ENCODE assay signal across 22 cellular contexts in genomic region chr5:177231479-177232250, GRCh38.
A peak's percentile ranks its signal among the peaks of the same experiment; 100 is the strongest.
DNase-seq lines count a peak whose midpoint lies in the region; ATAC-seq, FAIRE-seq and TF ChIP-seq lines count a peak whose summit lies in the region.
"Had no signal": no experiment of that assay in that cellular context is flagged by ENCODE, and none has a peak within 500 bp of the region (broad histone marks: within the 10 kb centered on the region; RNA-seq: fewer than 3 reads in every experiment).

No MANE protein-coding gene starts in this region.

- no peaks in the 10 kb centered on the region for H3K9me3 Mint-ChIP-seq in astrocyte (ENCODE audit: unreplicated experiment)

- H3K4ac ChIP-seq in mesenchymal stem cell (ENCODE audit: low read depth in 1 of 2, low read length in 2 of 2) = no peak overlapping the region

- ATAC-seq in Right ventricle myocardium superior (ENCODE audit: poor library complexity) (peak; percentile 40), right cardiac atrium (no peak)
- ATAC-seq: GM12878, SK-N-SH treated with all-trans-retinoic acid at 6 μM for 48 hours had no signal

- H3K36me3 Mint-ChIP-seq in astrocyte (ENCODE audit: low read depth, unreplicated experiment) = peaks cover 5% of the 10 kb centered on the region

- DNase-seq in Right ventricle myocardium superior (no peak), right cardiac atrium (no peak), astrocyte (ENCODE audit: low read depth) (no peak), mesenchymal stem cell (no peak), smooth muscle cell (lab: John Stamatoyannopoulos, UW; ENCODE audit: unreplicated experiment) (no peak), ascending aorta (ENCODE audit: low spot score in 2 of 2) (no peak), WERI-Rb-1 (no peak)
- no peak for DNase-seq in stimulated activated CD4-positive, alpha-beta T cell treated with anti-CD3 and anti-CD28 coated beads, Interleukin-2, amount 100 ng/mL, for 48 hours
- DNase-seq: AML-193; COR-L47; DMS 273 treated with DMSO at 0.1 percent for 48 hours; GOT3; KG1; NCI-H1694 treated with DMSO at 0.1 percent for 48 hours; NCI-H510A; NCI-H748 treated with DMSO at 0.1 percent for 48 hours; NK-92 treated with Interleukin-12 subunit alpha and Interleukin-12 subunit beta, amount 100 ng/mL, for 24 hours; SIG-M5 had no signal

- TF ChIP-seq CTCF in astrocyte (IDR thresholded peaks at IDR 0.05; ENCODE audit: insufficient read depth, low read depth, low read length) = no peak
- TF ChIP-seq CTCF in smooth muscle cell (IDR thresholded peaks at IDR 0.05; ENCODE audit: borderline replicate concordance, insufficient read depth, poor library complexity, severe bottlenecking) = no peak
- TF ChIP-seq CTCF in ascending aorta (IDR thresholded peaks at IDR 0.05) = no peak
- no peak for TF ChIP-seq CTCF in WERI-Rb-1 (IDR thresholded peaks at IDR 0.05; ENCODE audit: low read depth, low read length)

- peak overlapping the region in 1 of 2 experiments; percentile 76 for H3K18ac ChIP-seq in mesenchymal stem cell (ENCODE audit: low read depth in 1 of 2, low read length in 2 of 2)

- no peaks in the 10 kb centered on the region for H3K27me3 Mint-ChIP-seq in astrocyte (ENCODE audit: low read depth, unreplicated experiment)

- peak overlapping the region; percentile 84 for H3K27ac Mint-ChIP-seq in astrocyte (ENCODE audit: unreplicated experiment)

- H4K20me1 ChIP-seq in astrocyte (ENCODE audit: insufficient read depth, low read length) (peaks cover 77% of the 10 kb centered on the region), smooth muscle cell (ENCODE audit: low read depth) (peaks cover 96% of the 10 kb centered on the region)

- H2BK120ac ChIP-seq in mesenchymal stem cell (ENCODE audit: low read depth, low read length) = no peak overlapping the region

- H3K27ac ChIP-seq in right cardiac atrium (ENCODE audit: low read length) = no peak overlapping the region
- no peak overlapping the region for H3K27ac ChIP-seq in astrocyte (ENCODE audit: low read depth, low read length)
- H3K27ac ChIP-seq in mesenchymal stem cell (ENCODE audit: low read length, poor library complexity, severe bottlenecking) = peak overlapping the region; percentile 33
- H3K27ac ChIP-seq in smooth muscle cell (ENCODE audit: low read depth) = peak overlapping the region; percentile 88
- no peak overlapping the region for H3K27ac ChIP-seq in ascending aorta
- H3K27ac ChIP-seq in WERI-Rb-1 = no peak overlapping the region
- H3K27ac ChIP-seq: 22Rv1, C4-2B had no signal

- no peaks in the 10 kb centered on the region for H3K27me3 ChIP-seq in right cardiac atrium (ENCODE audit: control insufficient read depth, insufficient read depth)
- no peaks in the 10 kb centered on the region for H3K27me3 ChIP-seq in astrocyte (ENCODE audit: insufficient read depth, low read length)
- H3K27me3 ChIP-seq in mesenchymal stem cell (ENCODE audit: control insufficient read depth in 1 of 2, insufficient read depth in 1 of 2, low read length in 2 of 2) = no peaks in the 10 kb centered on the region
- no peaks in the 10 kb centered on the region for H3K27me3 ChIP-seq in smooth muscle cell (ENCODE audit: low read depth)
- H3K27me3 ChIP-seq in ascending aorta = no peaks in the 10 kb centered on the region
- no peaks in the 10 kb centered on the region for H3K27me3 ChIP-seq in WERI-Rb-1 (ENCODE audit: insufficient read depth, low read depth, severe bottlenecking)

- no peak overlapping the region for H4K8ac ChIP-seq in mesenchymal stem cell (ENCODE audit: low read length)

- H3K9me3 ChIP-seq in right cardiac atrium (ENCODE audit: control insufficient read depth, low read length) (no peaks in the 10 kb centered on the region), astrocyte (ENCODE audit: insufficient read depth, low read depth, low read length) (no peaks in the 10 kb centered on the region), mesenchymal stem cell (ENCODE audit: control insufficient read depth, low read length) (no peaks in the 10 kb centered on the region), smooth muscle cell (replicated peaks; ENCODE audit: low read depth) (no peaks in the 10 kb centered on the region), ascending aorta (no peaks in the 10 kb centered on the region), WERI-Rb-1 (ENCODE audit: severe bottlenecking) (no peaks in the 10 kb centered on the region)

- H3K79me1 ChIP-seq in mesenchymal stem cell (replicated peaks; ENCODE audit: low read length, poor library complexity, severe bottlenecking) = peaks cover 5% of the 10 kb centered on the region

- H2BK12ac ChIP-seq in mesenchymal stem cell (ENCODE audit: low read length in 2 of 2) = peak overlapping the region in 1 of 2 experiments; percentile 69

- H3K4me1 ChIP-seq in right cardiac atrium (ENCODE audit: control insufficient read depth, insufficient read depth, low read length) (peaks cover 3% of the 10 kb centered on the region), astrocyte (ENCODE audit: insufficient read depth, low read length) (peaks cover 4% of the 10 kb centered on the region), mesenchymal stem cell (ENCODE audit: control insufficient read depth, insufficient read depth, low read depth, low read length) (peaks cover 7% of the 10 kb centered on the region), smooth muscle cell (ENCODE audit: low read depth) (peaks cover 10% of the 10 kb centered on the region), ascending aorta (peaks cover 0 to 13% of the 10 kb centered on the region in 2 donors)

- H3K4me2 ChIP-seq in astrocyte (ENCODE audit: low read length) = no peak overlapping the region
- H3K4me2 ChIP-seq in mesenchymal stem cell (ENCODE audit: low read length, poor library complexity, severe bottlenecking) = no peak overlapping the region
- peak overlapping the region; percentile 52 for H3K4me2 ChIP-seq in smooth muscle cell

- H2BK5ac ChIP-seq in mesenchymal stem cell (ENCODE audit: low read depth, low read length, poor library complexity, severe bottlenecking) = no peak overlapping the region

- H3K4me3 ChIP-seq in right cardiac atrium (ENCODE audit: low read length) = no peak overlapping the region
- no peak overlapping the region for H3K4me3 ChIP-seq in astrocyte (ENCODE audit: insufficient read depth, low read depth, low read length)
- H3K4me3 ChIP-seq in mesenchymal stem cell (ENCODE audit: insufficient read depth in 1 of 2, low read depth in 1 of 2, low read length in 2 of 2) = no peak overlapping the region
- H3K4me3 ChIP-seq in smooth muscle cell = no peak overlapping the region
- no peak overlapping the region for H3K4me3 ChIP-seq in ascending aorta
- H3K4me3 ChIP-seq in WERI-Rb-1 (ENCODE audit: low read depth, low read length) = no peak overlapping the region
- H3K4me3 ChIP-seq: GM12878 had no signal

- H3K9ac ChIP-seq in astrocyte (ENCODE audit: low read length) (no peak overlapping the region), mesenchymal stem cell (ENCODE audit: low read length) (no peak overlapping the region), smooth muscle cell (ENCODE audit: low read depth) (no peak overlapping the region)

- H3K4me3 Mint-ChIP-seq in astrocyte (ENCODE audit: unreplicated experiment) = no peak overlapping the region

- no peak for FAIRE-seq in astrocyte (lab: Jason Lieb, UNC)
- FAIRE-seq: GM12878 had no signal

- WGBS in right cardiac atrium = 96% methylated on average over 11 of the region's 11 CpGs
- WGBS in mesenchymal stem cell = 95% methylated on average over 10 of the region's 11 CpGs
- WGBS in smooth muscle cell (ENCODE audit: low lambda C conversion rate) = 90% methylated on average over 11 of the region's 11 CpGs

- no peak overlapping the region for H2AFZ ChIP-seq in astrocyte (ENCODE audit: low read depth, low read length)
- H2AFZ ChIP-seq in mesenchymal stem cell (ENCODE audit: low read depth, low read length) = no peak overlapping the region
- H2AFZ ChIP-seq in smooth muscle cell (ENCODE audit: low read depth) = no peak overlapping the region

- H3K79me2 ChIP-seq in astrocyte (ENCODE audit: insufficient read depth, low read length) (peaks cover 82% of the 10 kb centered on the region), smooth muscle cell (ENCODE audit: low read depth) (peaks cover 91% of the 10 kb centered on the region)

- no peak overlapping the region for H2BK15ac ChIP-seq in mesenchymal stem cell (ENCODE audit: low read depth, poor library complexity, severe bottlenecking)

- intact Hi-C loops in Right ventricle myocardium superior (cut with DNase I) (no loop called here), right cardiac atrium (cut with DNase I) (no loop called here), ascending aorta (cut with DNase I) (no loop called here)

- no peak overlapping the region for H4K91ac ChIP-seq in mesenchymal stem cell (ENCODE audit: low read length)

- H3K4me1 Mint-ChIP-seq in astrocyte (ENCODE audit: low read depth, unreplicated experiment) = peaks cover 22% of the 10 kb centered on the region

- no peak overlapping the region for H3K14ac ChIP-seq in mesenchymal stem cell (ENCODE audit: low read length in 2 of 2)

- no peak overlapping the region for H3K23ac ChIP-seq in mesenchymal stem cell (ENCODE audit: low read length in 2 of 2)

- no peaks in the 10 kb centered on the region for H3F3A ChIP-seq in smooth muscle cell (ENCODE audit: low read depth)

- no peaks in the 10 kb centered on the region for H3K36me3 ChIP-seq in astrocyte (ENCODE audit: insufficient read depth, low read length)
- peaks cover 7 to 32% of the 10 kb centered on the region in 2 experiments for H3K36me3 ChIP-seq in mesenchymal stem cell (ENCODE audit: control insufficient read depth in 1 of 2, insufficient read depth in 2 of 2, low read depth in 1 of 2, low read length in 2 of 2)
- H3K36me3 ChIP-seq in smooth muscle cell (ENCODE audit: low read depth) = peaks cover 4% of the 10 kb centered on the region
- peaks cover 2 to 6% of the 10 kb centered on the region in 2 donors for H3K36me3 ChIP-seq in ascending aorta
- no peaks in the 10 kb centered on the region; the same call in 1 of the 2 replicates for H3K36me3 ChIP-seq in WERI-Rb-1

- peak overlapping the region; percentile 53 for H2AK5ac ChIP-seq in mesenchymal stem cell (ENCODE audit: low read length, severe bottlenecking)

Comparison
In these comparisons a context has a peak if more than half of its experiments do, and no peak if none do; other contexts are left out.
1. H3K27ac ChIP-seq: peak in mesenchymal stem cell (single experiment) and smooth muscle cell (single experiment); none in right cardiac atrium (single experiment), astrocyte (single experiment), ascending aorta (0 of 2) and WERI-Rb-1 (single experiment).